ENCODE assay signal across 8 cellular contexts in genomic region chr6:144036064-144036873, GRCh38. TPM values are rescaled to one million over a fixed set of nuclear protein-coding genes. Genes with fewer than 3 reads are reported as not detected.
DNase-seq lines count a peak whose midpoint lies in the region; ATAC-seq and TF ChIP-seq lines count a peak whose summit lies in the region.

No MANE protein-coding gene starts in this region.

- H3K36me3 ChIP-seq in vagina = no peaks in the 10 kb centered on the region

- peak; percentile 90 for ATAC-seq in GM21423 (IDR thresholded peaks at IDR 0.05; ENCODE audit: unreplicated experiment)

- TF ChIP-seq POLR2A in vagina (IDR thresholded peaks at IDR 0.05) = no peak

- no peaks in the 10 kb centered on the region for H3K9me3 ChIP-seq in vagina

- in situ Hi-C loops in KBM-7 (cut with MboI; ENCODE audit: low pct_unique_long_range_greater_than_20kb, low sequenced_read_pairs) = no loop called here

- intact Hi-C loops in vagina (cut with DNase I) = no loop called here

- no peaks in the 10 kb centered on the region for H3K27me3 ChIP-seq in vagina

- TF ChIP-seq CTCF in vagina (IDR thresholded peaks at IDR 0.05) = no peak

- H3K4me1 ChIP-seq in vagina = peaks cover 5% of the 10 kb centered on the region

- peak overlapping the region; percentile 18 to 24 for H3K4me3 ChIP-seq in vagina

- H3K27ac ChIP-seq in vagina = peak overlapping the region; percentile 62

- DNase-seq in ELF-1 (ENCODE audit: low read depth, low spot score) (peak; percentile 17), KBM-7 (peak; percentile 67), cerebellar cortex (ENCODE audit: low spot score) (peak; percentile 10), lung microvascular endothelial cell (ENCODE audit: low read depth in 2 of 2) (peak; percentile 14 to 17), vagina (ENCODE audit: extremely low spot score in 2 of 2) (no peak), kidney glomerular epithelial cell (lab: John Stamatoyannopoulos, UW) (no peak), DMS153 (lab: John Stamatoyannopoulos, UW) (no peak)

RNA-seq across cellular contexts. Expression of gene PLAGL1, which starts 28.2 kb away (rescaled TPM):
- total RNA-seq in lung microvascular endothelial cell (2.4 and 5.7 TPM in 2 replicates), vagina (23.1 TPM)

RNA-seq across cellular contexts. Expression of gene SF3B5, which starts 59.1 kb away (rescaled TPM):
- total RNA-seq in lung microvascular endothelial cell (84.6 and 98.2 TPM in 2 replicates), vagina (134 TPM)

Comparison
In these comparisons a context has a peak if more than half of its experiments do, and no peak if none do; other contexts are left out.
1. DNase-seq: peak in ELF-1 (single experiment), KBM-7 (single experiment), cerebellar cortex (single experiment) and lung microvascular endothelial cell (2 of 2); none in vagina (0 of 2), kidney glomerular epithelial cell (single experiment) and DMS153 (single experiment).